Comparison of ENCODE assay signal across 2 cellular contexts in genomic region chr7:43092819-43093218, GRCh38.
TF ChIP-seq lines count a peak whose summit lies in the region.

No MANE protein-coding gene starts in this region.

TF ChIP-seq in HepG2, 621 proteins besides CTCF, POLR2A, EP300 and RAD21:
- no peak for TF ChIP-seq ZNF138 (CRISPR knock-in tag; IDR thresholded peaks at IDR 0.05; ENCODE audit: low read depth)
- TF ChIP-seq CREB1 (IDR thresholded peaks at IDR 0.05), result peak; percentile 26; the same call in 1 of the 2 replicates
- TF ChIP-seq CREB1 (CRISPR knock-in tag; IDR thresholded peaks at IDR 0.05), result no peak
- peak; percentile 97 for TF ChIP-seq ATF7 (IDR thresholded peaks at IDR 0.05)
- no peak for TF ChIP-seq ATF7 (CRISPR knock-in tag; IDR thresholded peaks at IDR 0.05)

TF ChIP-seq in GM12878, 131 proteins besides CTCF, POLR2A, EP300 and RAD21:
- TF ChIP-seq ATF7 (IDR thresholded peaks at IDR 0.05; ENCODE audit: low read depth) (peak; percentile 85), ZBTB11 (CRISPR knock-in tag; IDR thresholded peaks at IDR 0.05) (no peak)
